Comparison of ENCODE assay signal across 36 cellular contexts in the genomic region with DNA sequence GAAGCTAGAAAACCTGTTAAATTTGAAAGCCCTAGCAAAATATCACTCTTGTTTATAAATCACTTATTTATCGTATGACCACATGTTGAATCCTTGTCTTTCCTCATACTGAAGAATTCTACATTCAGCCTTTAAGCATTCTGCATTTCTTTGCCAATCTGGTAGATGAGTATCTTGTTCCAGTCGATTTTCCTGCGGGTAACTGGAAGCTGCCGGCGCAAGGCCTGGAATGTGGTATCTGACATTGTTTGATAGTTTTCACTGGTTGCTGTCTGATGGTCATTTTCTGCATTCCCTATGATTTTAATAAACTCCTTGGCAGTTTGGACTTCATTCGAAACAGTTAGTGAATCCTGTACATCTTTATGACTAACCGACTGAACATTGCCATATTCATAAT. TPM values are rescaled to one million over a fixed set of nuclear protein-coding genes. Genes with fewer than 3 reads are reported as not detected.
"Had no signal": no experiment of that assay in that cellular context is flagged by ENCODE, and none has a peak within 500 bp of the region (broad histone marks: within the 10 kb centered on the region; RNA-seq: fewer than 3 reads in every experiment).

No MANE protein-coding gene starts in this region.

- H3K4me2 ChIP-seq: hepatocyte, neural progenitor cell had no signal

- H3K9me3 ChIP-seq: heart right ventricle, left lung, neutrophil, right atrium auricular region, right lobe of liver, spleen, suprapubic skin, thoracic aorta, tibial artery, uterus had no signal

- DNase-seq: heart right ventricle; kidney glomerular epithelial cell; left colon; left lung; mesendoderm; naive B cell; natural killer cell; nephron progenitor cell; occipital lobe; right lobe of liver; spleen; stimulated activated CD4-positive, alpha-beta T cell treated with anti-CD3 and anti-CD28 coated beads, Interleukin-4, amount 100 ng/mL, for 24 hours; stimulated activated naive CD4-positive, alpha-beta T cell; tibial artery; uterus had no signal

- H3K36me3 ChIP-seq: heart right ventricle, left lung, neural progenitor cell, neutrophil, right atrium auricular region, right lobe of liver, spleen, suprapubic skin, thoracic aorta, tibial artery, uterus had no signal

- H3K4me3 ChIP-seq: heart right ventricle, hepatocyte, left lung, lung, neural progenitor cell, right atrium auricular region, right lobe of liver, skin epidermis, spleen, suprapubic skin, thoracic aorta, tibial artery, uterus had no signal

- H3K27me3 ChIP-seq: hepatocyte, neural progenitor cell, neutrophil, suprapubic skin, tibial artery had no signal

- H3K27me3 Mint-ChIP-seq: type B pancreatic cell had no signal

- H3K9ac ChIP-seq: neural progenitor cell had no signal

- H3K27ac Mint-ChIP-seq: mesothelial cell of epicardium; naive B cell; natural killer cell; nephron progenitor cell; neural progenitor cell; progenitor cell of endocrine pancreas; stimulated activated effector memory CD8-positive, alpha-beta T cell treated with anti-CD3 and anti-CD28 coated beads, Interleukin-12 subunit alpha, Interleukin-12 subunit beta, amount 100 ng/mL, for 72 hours; stimulated activated naive CD8-positive, alpha-beta T cell treated with anti-CD3 and anti-CD28 coated beads, Interleukin-15, Interleukin-2, amounts not matched to agents 100 ng/mL and 50 ng/mL, for 24 hours; type B pancreatic cell had no signal

- H3K36me3 Mint-ChIP-seq: mesothelial cell of epicardium; naive B cell; natural killer cell; neural progenitor cell; stimulated activated effector memory CD8-positive, alpha-beta T cell treated with anti-CD3 and anti-CD28 coated beads, Interleukin-12 subunit alpha, Interleukin-12 subunit beta, amount 100 ng/mL, for 72 hours; type B pancreatic cell had no signal

- H3K4me3 Mint-ChIP-seq: mesothelial cell of epicardium; naive B cell; natural killer cell; nephron progenitor cell; neural progenitor cell; stimulated activated effector memory CD8-positive, alpha-beta T cell treated with anti-CD3 and anti-CD28 coated beads, Interleukin-12 subunit alpha, Interleukin-12 subunit beta, amount 100 ng/mL, for 72 hours; stimulated activated naive CD8-positive, alpha-beta T cell treated with anti-CD3 and anti-CD28 coated beads, Interleukin-15, Interleukin-2, amounts not matched to agents 100 ng/mL and 50 ng/mL, for 24 hours; type B pancreatic cell had no signal

- H3K27ac ChIP-seq: heart right ventricle, hepatocyte, left lung, neural progenitor cell, neutrophil, right atrium auricular region, right lobe of liver, skin epidermis, spleen, suprapubic skin, tibial artery, uterus had no signal

- FAIRE-seq: keratinocyte had no signal

- H3K4me1 Mint-ChIP-seq: naive B cell; natural killer cell; stimulated activated effector memory CD8-positive, alpha-beta T cell treated with anti-CD3 and anti-CD28 coated beads, Interleukin-12 subunit alpha, Interleukin-12 subunit beta, amount 100 ng/mL, for 72 hours had no signal

- H2AFZ ChIP-seq: hepatocyte, neural progenitor cell had no signal

- H3K79me2 ChIP-seq: hepatocyte had no signal

- H3K9me3 Mint-ChIP-seq: natural killer cell; stimulated activated effector memory CD8-positive, alpha-beta T cell treated with anti-CD3 and anti-CD28 coated beads, Interleukin-12 subunit alpha, Interleukin-12 subunit beta, amount 100 ng/mL, for 72 hours; stimulated activated naive CD8-positive, alpha-beta T cell treated with anti-CD3 and anti-CD28 coated beads, Interleukin-15, Interleukin-2, amounts not matched to agents 100 ng/mL and 50 ng/mL, for 24 hours; type B pancreatic cell had no signal

- H3K4me1 ChIP-seq: heart right ventricle, left lung, right atrium auricular region, right lobe of liver, spleen, suprapubic skin, tibial artery, uterus had no signal

RNA-seq across cellular contexts. Expression of a gene that starts 48.8 kb away (rescaled TPM):
- total RNA-seq: heart right ventricle, osteocyte, pulmonary artery endothelial cell, right atrium auricular region, right lobe of liver, subcutaneous adipose tissue, suprapubic skin, thoracic aorta had no signal
- polyA plus RNA-seq: heart right ventricle, keratinocyte, liver had no signal

RNA-seq across cellular contexts. Expression of a gene that starts 54.6 kb away (rescaled TPM):
- total RNA-seq: heart right ventricle, hepatocyte, left colon, left lung, liver, lung, mesothelial cell of epicardium, mononuclear cell, natural killer cell, occipital lobe, osteocyte, progenitor cell of endocrine pancreas, pulmonary artery endothelial cell, renal cortical epithelial cell, right atrium auricular region, right lobe of liver, spleen, subcutaneous adipose tissue, suprapubic skin, thoracic aorta, ureter, uterus had no signal
- polyA plus RNA-seq: heart right ventricle, hepatocyte, keratinocyte, liver, lung, spleen had no signal
